Comparison of ENCODE assay signal across 1 cellular context in genomic region chr15:85330941-85331588, GRCh38.
TF ChIP-seq lines count a peak whose summit lies in the region.

No MANE protein-coding gene starts in this region.

TF ChIP-seq in GM23338, 12 proteins besides CTCF, POLR2A, EP300 and RAD21 (continued from another document):
- TF ChIP-seq, protein P1, sequence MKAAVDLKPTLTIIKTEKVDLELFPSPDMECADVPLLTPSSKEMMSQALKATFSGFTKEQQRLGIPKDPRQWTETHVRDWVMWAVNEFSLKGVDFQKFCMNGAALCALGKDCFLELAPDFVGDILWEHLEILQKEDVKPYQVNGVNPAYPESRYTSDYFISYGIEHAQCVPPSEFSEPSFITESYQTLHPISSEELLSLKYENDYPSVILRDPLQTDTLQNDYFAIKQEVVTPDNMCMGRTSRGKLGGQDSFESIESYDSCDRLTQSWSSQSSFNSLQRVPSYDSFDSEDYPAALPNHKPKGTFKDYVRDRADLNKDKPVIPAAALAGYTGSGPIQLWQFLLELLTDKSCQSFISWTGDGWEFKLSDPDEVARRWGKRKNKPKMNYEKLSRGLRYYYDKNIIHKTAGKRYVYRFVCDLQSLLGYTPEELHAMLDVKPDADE (IDR thresholded peaks at IDR 0.05): no peak
- TF ChIP-seq NANOG (IDR thresholded peaks at IDR 0.05; ENCODE audit: borderline replicate concordance): no peak
